In the genomic region with DNA sequence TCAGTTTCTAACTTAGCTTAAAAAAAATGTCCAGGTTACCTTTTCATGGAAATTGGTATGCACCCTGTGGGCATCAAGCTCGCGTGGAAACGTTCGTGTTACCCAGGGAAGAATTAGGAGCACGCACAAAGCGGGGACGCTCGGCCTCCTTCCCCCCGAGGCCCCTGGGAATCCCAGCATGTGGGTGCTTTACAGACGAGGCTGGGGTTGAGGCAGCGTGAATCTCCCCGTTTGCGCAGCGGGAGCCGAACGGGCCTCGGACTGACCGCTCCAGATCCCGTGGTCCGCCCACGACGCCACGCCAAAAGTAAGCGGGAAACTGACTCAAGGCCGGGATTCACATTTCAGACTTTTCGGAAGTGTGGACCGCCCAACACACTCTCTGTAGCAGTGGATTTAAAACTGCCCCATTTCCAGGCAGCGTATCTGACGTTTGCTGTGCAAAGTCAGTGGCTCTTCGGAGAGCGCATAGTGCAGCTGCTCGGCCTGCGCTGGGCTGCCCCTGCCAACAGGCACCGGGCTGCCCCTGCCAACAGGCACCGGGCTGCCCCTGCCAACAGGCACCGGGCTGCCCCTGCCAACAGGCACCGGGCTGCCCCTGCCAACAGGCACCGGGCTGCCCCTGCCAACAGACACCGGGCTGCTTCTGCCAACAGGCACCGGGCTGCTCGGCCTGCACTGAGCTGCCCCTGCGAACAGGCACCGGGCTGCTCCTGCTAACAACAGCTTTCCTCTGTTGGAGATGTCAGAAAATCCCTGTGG, we compare ENCODE assay signal across 27 cellular contexts. TPM values are rescaled to one million over a fixed set of nuclear protein-coding genes. Genes with fewer than 3 reads are reported as not detected.
DNase-seq lines count a peak whose midpoint lies in the region; ATAC-seq, FAIRE-seq and TF ChIP-seq lines count a peak whose summit lies in the region.
"Had no signal": no experiment of that assay in that cellular context is flagged by ENCODE, and none has a peak within 500 bp of the region (broad histone marks: within the 10 kb centered on the region; RNA-seq: fewer than 3 reads in every experiment).

No MANE protein-coding gene starts in this region.

- H3K9me3 Mint-ChIP-seq in osteocyte (ENCODE audit: unreplicated experiment), result peaks cover 5% of the 10 kb centered on the region
- H3K9me3 Mint-ChIP-seq: activated CD4-positive, alpha-beta T cell treated with anti-CD3 and anti-CD28 coated beads, Interleukin-2, amount 10 ng/mL, durations not matched to agents 24 days and 14 days; activated naive CD4-positive, alpha-beta T cell treated with anti-CD3 and anti-CD28 coated beads for 36 hours had no signal

- no peaks in the 10 kb centered on the region for H3K79me1 ChIP-seq in H1 (ENCODE audit: low read depth, low read length)

- no peak for TF ChIP-seq POLR2A in H1 (IDR thresholded peaks at IDR 0.05; ENCODE audit: control extremely low read depth in 1 of 2, low read depth in 2 of 2, low read length in 2 of 2)

- H4K5ac ChIP-seq in H1 (ENCODE audit: insufficient read length, low read depth, low read length), result no peak overlapping the region

- no peak overlapping the region for H2AK5ac ChIP-seq in H1 (ENCODE audit: low read depth, low read length)

- no peak overlapping the region for H3K56ac ChIP-seq in H1 (replicated peaks; ENCODE audit: insufficient read length, low read depth, low read length)

- no peak overlapping the region for H2BK5ac ChIP-seq in H1 (ENCODE audit: low read depth, low read length)

- no peak overlapping the region for H3K18ac ChIP-seq in H1 (ENCODE audit: extremely low read depth, low read length)

- H3K9ac ChIP-seq in H1 (replicated peaks in 1 of 4; ENCODE audit: extremely low read depth in 1 of 4, low read depth in 3 of 4, low read length in 3 of 4), result no peak overlapping the region

- H3K27me3 Mint-ChIP-seq in osteocyte (ENCODE audit: unreplicated experiment), result peaks cover 17% of the 10 kb centered on the region

- H4K8ac ChIP-seq in H1 (ENCODE audit: extremely low read depth, insufficient read depth, low read length), result no peak overlapping the region

- no peak for TF ChIP-seq RAD21 in H1 (IDR thresholded peaks at IDR 0.05 in 1 of 2, conservative IDR thresholded peaks at IDR 0.05 in 1 of 2; ENCODE audit: low read depth in 2 of 2, low read length in 2 of 2)

- H3K4me2 ChIP-seq in H1 (ENCODE audit: insufficient read depth in 1 of 2, low read depth in 2 of 2, low read length in 2 of 2), result no peak overlapping the region

- no peaks in the 10 kb centered on the region for H3K4me1 Mint-ChIP-seq in osteocyte (ENCODE audit: unreplicated experiment)
- H3K4me1 Mint-ChIP-seq: activated CD4-positive, alpha-beta T cell treated with anti-CD3 and anti-CD28 coated beads, Interleukin-2, amount 10 ng/mL, durations not matched to agents 24 days and 14 days; CD14-positive monocyte; memory B cell had no signal

- no peak overlapping the region for H2AFZ ChIP-seq in H1 (ENCODE audit: low read length)

- TF ChIP-seq EP300 in H1 (IDR thresholded peaks at IDR 0.05; ENCODE audit: borderline replicate concordance in 1 of 2, low read depth in 2 of 2, low read length in 2 of 2), result no peak

- DNase-seq in Right ventricle myocardium superior (peak; percentile 65), cardiac septum (ENCODE audit: low spot score) (no peak), H1 (ENCODE audit: low read depth in 1 of 2, low spot score in 2 of 2) (no peak), medulla oblongata (ENCODE audit: extremely low spot score) (peak; percentile 40), aorta (no peak), 8988T (no peak), osteocyte (ENCODE audit: extremely low spot score, unreplicated experiment) (no peak)
- DNase-seq: activated CD4-positive, alpha-beta T cell treated with anti-CD3 and anti-CD28 coated beads, Interleukin-2, amount 10 ng/mL, durations not matched to agents 24 days and 14 days; activated naive CD4-positive, alpha-beta T cell treated with anti-CD3 and anti-CD28 coated beads for 36 hours; activated T-cell treated with anti-CD3 and anti-CD28 coated beads, Interleukin-2, amount 50 U/mL, for 48 hours; Calu3; dermis blood vessel endothelial cell; EL; MV-4-11; naive thymus-derived CD4-positive, alpha-beta T cell; NCI-H1694; NCI-H526 treated with DMSO at 0.1 percent for 48 hours; ovary; stimulated activated CD4-positive, alpha-beta T cell treated with anti-CD3 and anti-CD28 coated beads, Interleukin-15, amount 100 ng/mL, for 24 hours; stimulated activated naive CD8-positive, alpha-beta T cell treated with anti-CD3 and anti-CD28 coated beads, Interleukin-15, Interleukin-2, amounts not matched to agents 100 U/mL and 50 U/mL, for 24 hours; tibial artery; WERI-Rb-1 had no signal

- H3K23ac ChIP-seq in H1 (ENCODE audit: insufficient read length), result no peak overlapping the region

- H3K4me1 ChIP-seq in H1 (replicated peaks in 1 of 4; ENCODE audit: control insufficient read depth in 3 of 4, insufficient read depth in 4 of 4, low read length in 3 of 4) (no peaks in the 10 kb centered on the region), aorta (ENCODE audit: control insufficient read depth in 1 of 2, insufficient read depth in 2 of 2, low read length in 2 of 2) (no peaks in the 10 kb centered on the region)

- H2BK20ac ChIP-seq in H1 (ENCODE audit: low read length), result no peak overlapping the region

- H2BK120ac ChIP-seq in H1 (replicated peaks; ENCODE audit: low read depth, low read length), result no peak overlapping the region

- H2BK15ac ChIP-seq in H1 (ENCODE audit: low read length), result no peak overlapping the region

- TF ChIP-seq CTCF in H1 (IDR thresholded peaks at IDR 0.05; ENCODE audit: control extremely low read depth in 1 of 3, insufficient read depth in 1 of 3, low read depth in 1 of 3, low read length in 3 of 3), result no peak
- TF ChIP-seq CTCF in osteocyte (IDR thresholded peaks at IDR 0.05), result no peak

- H3K36me3 Mint-ChIP-seq in osteocyte (ENCODE audit: unreplicated experiment), result peaks cover 25% of the 10 kb centered on the region

- intact Hi-C loops in Right ventricle myocardium superior (cut with DNase I) (no loop called here), cardiac septum (cut with DNase I) (no loop called here), aorta (cut with DNase I) (no loop called here)

- no peak overlapping the region for H3K4me3 Mint-ChIP-seq in osteocyte (ENCODE audit: unreplicated experiment)
- H3K4me3 Mint-ChIP-seq: activated CD4-positive, alpha-beta T cell treated with anti-CD3 and anti-CD28 coated beads, Interleukin-2, amount 10 ng/mL, durations not matched to agents 24 days and 14 days; activated naive CD4-positive, alpha-beta T cell treated with anti-CD3 and anti-CD28 coated beads for 36 hours; CD14-positive monocyte; memory B cell; naive thymus-derived CD4-positive, alpha-beta T cell had no signal

- H3K27me3 ChIP-seq in H1 (replicated peaks in 1 of 4; ENCODE audit: control insufficient read depth in 3 of 4, extremely low read depth in 1 of 4, insufficient read depth in 3 of 4, low read length in 3 of 4) (no peaks in the 10 kb centered on the region), aorta (ENCODE audit: control insufficient read depth in 1 of 2, insufficient read depth in 2 of 2, low read length in 1 of 2) (peaks cover 0 to 4% of the 10 kb centered on the region in 2 donors)
- H3K27me3 ChIP-seq: ovary had no signal

- CTCF ChIA-PET in H1 (lab: Charles Lee; ENCODE audit: partially characterized antibody), result interaction anchor here (0.7 to 1.1 kb wide), 2 partner anchors 27 to 32 kb away, joined by 3 read pairs; no protein-coding TSS in a partner anchor

- no peak overlapping the region for H4K91ac ChIP-seq in H1 (replicated peaks; ENCODE audit: insufficient read length, low read length)

- no peak overlapping the region for H3K4ac ChIP-seq in H1 (replicated peaks; ENCODE audit: insufficient read length, low read depth, low read length)

- no peak for FAIRE-seq in H1 (lab: Jason Lieb, UNC)
- FAIRE-seq: HTR-8/SVneo had no signal

- no peak overlapping the region for H3K14ac ChIP-seq in H1 (ENCODE audit: insufficient read length)

- peaks cover 0 to 4% (median 1%) of the 10 kb centered on the region in 4 experiments; a peak in 2 of 8 replicates for H3K36me3 ChIP-seq in H1 (ENCODE audit: control insufficient read depth in 2 of 4, insufficient read depth in 4 of 4, low read length in 3 of 4)
- peaks cover 0 to 2% of the 10 kb centered on the region in 2 donors for H3K36me3 ChIP-seq in aorta (ENCODE audit: control insufficient read depth in 1 of 2, insufficient read depth in 2 of 2, low read length in 1 of 2)
- H3K36me3 ChIP-seq: ovary, WERI-Rb-1 had no signal

- POLR2A ChIA-PET in H1 (lab: Charles Lee; ENCODE audit: partially characterized antibody), result no interaction called here

- H2BK12ac ChIP-seq in H1 (ENCODE audit: low read depth, low read length), result no peak overlapping the region

- no peaks in the 10 kb centered on the region for H3K23me2 ChIP-seq in H1 (ENCODE audit: low read depth, low read length)

- H3K4me3 ChIP-seq in H1 (ENCODE audit: extremely low read depth in 1 of 4, insufficient read depth in 2 of 4, low read depth in 3 of 4, low read length in 4 of 4) (no peak overlapping the region), aorta (ENCODE audit: low read length in 2 of 2) (no peak overlapping the region)
- H3K4me3 ChIP-seq: ovary had no signal

- H3K27ac Mint-ChIP-seq in osteocyte (ENCODE audit: unreplicated experiment), result no peak overlapping the region
- H3K27ac Mint-ChIP-seq: activated CD4-positive, alpha-beta T cell treated with anti-CD3 and anti-CD28 coated beads, Interleukin-2, amount 10 ng/mL, durations not matched to agents 24 days and 14 days; activated naive CD4-positive, alpha-beta T cell treated with anti-CD3 and anti-CD28 coated beads for 36 hours; memory B cell; naive thymus-derived CD4-positive, alpha-beta T cell had no signal

- peak; percentile 94 for ATAC-seq in Right ventricle myocardium superior (ENCODE audit: poor library complexity)
- peak; percentile 22 for ATAC-seq in aorta (ENCODE audit: low FRiP score)
- ATAC-seq in HG03460 (IDR thresholded peaks at IDR 0.05; ENCODE audit: unreplicated experiment), result no peak
- ATAC-seq: naive thymus-derived CD4-positive, alpha-beta T cell; sciatic nerve; stimulated activated naive CD8-positive, alpha-beta T cell treated with anti-CD3 and anti-CD28 coated beads, Interleukin-15, Interleukin-2, amounts not matched to agents 100 U/mL and 50 U/mL, for 24 hours had no signal

- H3K79me2 ChIP-seq in H1 (ENCODE audit: control insufficient read depth in 1 of 2, insufficient read depth in 2 of 2, low read length in 2 of 2), result no peaks in the 10 kb centered on the region

- peaks cover 0 to 4% of the 10 kb centered on the region in 2 experiments; a peak in 2 of 4 replicates for H3K9me3 ChIP-seq in H1 (ENCODE audit: insufficient read depth in 2 of 2, low read depth in 1 of 2, low read length in 1 of 2)
- peaks cover 2% of the 10 kb centered on the region for H3K9me3 ChIP-seq in aorta (ENCODE audit: control insufficient read depth, low read length)
- H3K9me3 ChIP-seq: ovary had no signal

- H4K20me1 ChIP-seq in H1 (replicated peaks in 1 of 2; ENCODE audit: control insufficient read depth in 1 of 2, insufficient read depth in 2 of 2, low read length in 2 of 2), result no peaks in the 10 kb centered on the region

- WGBS in H1 (ENCODE audit: extremely low coverage in 1 of 2, insufficient coverage in 1 of 2, insufficient read length in 1 of 2, insufficient replicate concordance in 2 of 2, low coverage in 1 of 2, low lambda C conversion rate in 2 of 2, missing lambda C conversion rate in 1 of 2), 2 experiments, result 89% methylated on average over 42 of the region's 43 CpGs; no CpG with 5 or more reads in 1 of the 2 experiments
- WGBS in aorta, 2 donors, result 55 to 72% methylated on average over 43 of the region's 43 CpGs

- H3K27ac ChIP-seq in H1 (ENCODE audit: low read depth, low read length) (no peak overlapping the region), aorta (ENCODE audit: low read depth in 1 of 2, low read length in 2 of 2) (no peak overlapping the region)
- H3K27ac ChIP-seq: ovary, WERI-Rb-1 had no signal

RNA-seq across cellular contexts. Expression of a gene that starts 49.7 kb away (rescaled TPM):
- total RNA-seq in Right ventricle myocardium superior, result 7.4 TPM
- total RNA-seq in cardiac septum, result 12.9 TPM
- 31.4 and 37.2 TPM in 2 replicates for total RNA-seq in H1 (2021; fragmentation: NEBNext Ultra II Directional; extraction: Animal tissue kit (Norgen Biotek cat#: 25700))
- 12.9 and 13.6 TPM in 2 replicates for polyA plus RNA-seq in H1 (2011; rRNA removed)
- 22.5 TPM for polyA plus RNA-seq in H1 (2011; cell fraction: cytosol; rRNA removed)
- polyA plus RNA-seq in H1 (2011; cell fraction: nucleus; rRNA removed), result 28.4 TPM
- 24.6 to 32.5 TPM (median 25.7 TPM) in 4 replicates for polyA plus RNA-seq in H1 (2012, experiment 1 of 2)
- 5.9 TPM for polyA plus RNA-seq in H1 (2012, experiment 2 of 2)
- 27.9 TPM for polyA plus RNA-seq in H1 (2013, experiment 1 of 2)
- 26.7 TPM for polyA plus RNA-seq in H1 (2013, experiment 2 of 2)
- polyA minus RNA-seq in H1 (2011; rRNA and poly(A)+ RNA removed), result 18.9 and 19.0 TPM in 2 replicates
- 15.1 TPM for polyA minus RNA-seq in H1 (2011; cell fraction: cytosol; rRNA and poly(A)+ RNA removed)
- polyA minus RNA-seq in H1 (2011; cell fraction: nucleus; rRNA and poly(A)+ RNA removed), result 44.6 TPM
- 10 to 100 TPM; 25.9 to 37.3 TPM for total RNA-seq in aorta
- 10 to 100 TPM; 27.8 to 33.4 TPM for polyA plus RNA-seq in aorta
- 50.2 and 55.5 TPM in 2 replicates for total RNA-seq in osteocyte

RNA-seq across cellular contexts. Expression of a gene that starts 50.6 kb away (rescaled TPM):
- total RNA-seq in Right ventricle myocardium superior, result 68.1 TPM
- 64.6 TPM for total RNA-seq in cardiac septum
- 150 and 155 TPM in 2 replicates for total RNA-seq in H1 (2021; fragmentation: NEBNext Ultra II Directional; extraction: Animal tissue kit (Norgen Biotek cat#: 25700))
- 78.7 and 115 TPM in 2 replicates for polyA plus RNA-seq in H1 (2011; rRNA removed)
- polyA plus RNA-seq in H1 (2011; cell fraction: cytosol; rRNA removed), result 169 TPM
- polyA plus RNA-seq in H1 (2011; cell fraction: nucleus; rRNA removed), result 96.8 TPM
- polyA plus RNA-seq in H1 (2012, experiment 1 of 2), result 165 to 214 TPM (median 182 TPM) in 4 replicates
- polyA plus RNA-seq in H1 (2012, experiment 2 of 2), result 60.1 TPM
- 107 TPM for polyA plus RNA-seq in H1 (2013, experiment 1 of 2)
- 106 TPM for polyA plus RNA-seq in H1 (2013, experiment 2 of 2)
- 107 and 121 TPM in 2 replicates for polyA minus RNA-seq in H1 (2011; rRNA and poly(A)+ RNA removed)
- polyA minus RNA-seq in H1 (2011; cell fraction: cytosol; rRNA and poly(A)+ RNA removed), result 83.2 TPM
- polyA minus RNA-seq in H1 (2011; cell fraction: nucleus; rRNA and poly(A)+ RNA removed), result 78.8 TPM
- 10 to 100 TPM; 49.8 to 56.5 TPM for total RNA-seq in aorta
- 100 to 1,000 TPM in 1 of 2 donors, 10 to 100 TPM in 1; 75.6 to 130 TPM for polyA plus RNA-seq in aorta
- 81.4 and 82.9 TPM in 2 replicates for total RNA-seq in osteocyte

Comparison
In these comparisons a context has a peak if more than half of its experiments do, and no peak if none do; other contexts are left out.
1. DNase-seq: peak in Right ventricle myocardium superior (single experiment) and medulla oblongata (single experiment); none in cardiac septum (single experiment), H1 (0 of 2), aorta (0 of 2), 8988T (single experiment) and osteocyte (single experiment).